Comparison of ENCODE assay signal across 8 cellular contexts in the genomic region with DNA sequence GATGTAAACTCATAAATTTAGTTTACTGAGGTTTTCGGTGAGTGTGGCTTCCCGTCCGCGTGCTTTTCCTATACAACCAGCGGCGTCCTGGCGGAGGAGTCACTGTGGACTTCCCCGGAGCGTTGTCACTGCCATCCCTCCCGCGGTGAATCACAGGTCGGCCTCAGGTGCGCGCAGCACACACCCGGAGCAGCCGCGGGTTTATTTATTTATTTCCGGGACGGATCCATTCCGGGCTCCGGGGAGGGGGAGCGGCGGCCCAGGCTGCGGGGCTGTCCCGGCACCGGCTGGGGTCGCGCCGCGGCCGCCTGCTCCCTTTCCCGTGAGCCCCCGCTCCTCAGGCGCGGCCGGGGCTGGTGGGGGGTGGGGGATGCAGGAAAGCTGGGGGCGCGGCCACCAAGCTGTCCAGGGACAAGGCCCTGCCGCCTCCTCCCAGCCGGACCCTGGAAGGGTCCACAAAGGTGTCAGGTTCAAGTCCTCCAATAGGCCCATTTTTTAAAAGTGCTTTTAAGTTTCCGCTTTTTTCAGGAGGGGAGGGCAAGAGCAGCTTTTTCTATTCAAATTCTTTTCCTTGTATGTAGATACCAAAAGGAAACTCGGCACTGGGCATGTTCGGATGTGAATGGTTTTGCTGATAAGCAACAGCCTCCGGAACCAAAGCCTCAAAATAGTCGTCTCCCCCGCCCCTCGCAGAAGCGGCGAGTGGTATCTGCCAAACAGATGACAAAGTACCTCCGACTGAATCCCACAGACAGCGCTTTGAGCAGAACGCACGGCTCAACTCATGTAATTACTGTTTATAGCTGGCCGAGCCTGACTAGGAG.
A peak's percentile ranks its signal among the peaks of the same experiment; 100 is the strongest.
DNase-seq lines count a peak whose midpoint lies in the region; ATAC-seq, FAIRE-seq and TF ChIP-seq lines count a peak whose summit lies in the region.

No MANE protein-coding gene starts in this region.

- TF ChIP-seq CTCF in dorsolateral prefrontal cortex (IDR thresholded peaks at IDR 0.05 in 54 of 56, conservative IDR thresholded peaks at IDR 0.05 in 2 of 56; ENCODE audit: low read depth in 1 of 56, partially characterized antibody in 56 of 56) (peak in 1 of 56 donors; percentile 13), HepG2 (CRISPR knock-in tag; IDR thresholded peaks at IDR 0.05) (no peak)

- peak; percentile 66 for ATAC-seq in GM18498 (IDR thresholded peaks at IDR 0.05; ENCODE audit: unreplicated experiment)
- peak; percentile 72 for ATAC-seq in HG03354 (IDR thresholded peaks at IDR 0.05; ENCODE audit: poor library complexity, severe bottlenecking, unreplicated experiment)
- ATAC-seq in HepG2 = peak; percentile 91

- peak overlapping the region; percentile 31 for H2AFZ ChIP-seq in HepG2 (ENCODE audit: low read length)

- intact Hi-C loops in activated CD4-positive, alpha-beta memory T cell treated with anti-CD3 and anti-CD28 coated beads for 36 hours (cut with micrococcal nuclease) = loop anchor here (1.0 to 10.0 kb wide), 14 partner anchors 8 to 1431 kb away; a partner anchor contains a TSS
- intact Hi-C loops in dorsolateral prefrontal cortex (cut with DNase I) = no loop called here
- intact Hi-C loops in HepG2 (cut with micrococcal nuclease; ENCODE audit: unreplicated experiment) = loop anchor here (1.0 to 2.0 kb wide), 3 partner anchors 9 to 91 kb away; no protein-coding TSS in a partner anchor

- H3K27ac ChIP-seq in dorsolateral prefrontal cortex (peak overlapping the region in 48 of 59 donors; percentile 0 to 82 (median 60)), HepG2 (ENCODE audit: extremely low read length, insufficient read depth, low read length) (peak overlapping the region; percentile 64)

- no peaks in the 10 kb centered on the region for H3K27me3 ChIP-seq in dorsolateral prefrontal cortex
- no peaks in the 10 kb centered on the region for H3K27me3 ChIP-seq in HepG2 (ENCODE audit: control insufficient read depth in 1 of 2, insufficient read depth in 2 of 2, low read length in 2 of 2)

- TF ChIP-seq RAD21 in HepG2 (CRISPR knock-in tag; IDR thresholded peaks at IDR 0.05) = no peak; the same call in 1 of the 2 replicates

- peak overlapping the region; percentile 92 for H3K4me3 Mint-ChIP-seq in activated CD4-positive, alpha-beta memory T cell treated with anti-CD3 and anti-CD28 coated beads for 36 hours

- peak overlapping the region; percentile 75 for H3K9ac ChIP-seq in HepG2 (ENCODE audit: insufficient read depth, low read depth, low read length)

- H3K36me3 Mint-ChIP-seq in activated CD4-positive, alpha-beta memory T cell treated with anti-CD3 and anti-CD28 coated beads for 36 hours = peaks cover 9% of the 10 kb centered on the region

- TF ChIP-seq POLR2A in HepG2 (IDR thresholded peaks at IDR 0.05; ENCODE audit: insufficient read depth in 1 of 2, low read depth in 2 of 2, low read length in 2 of 2) = peak; percentile 61 to 85

- peak overlapping the region; percentile 93 for H3K4me2 ChIP-seq in HepG2 (ENCODE audit: low read depth, low read length)

- in situ Hi-C loops in HepG2 (cut with HindIII; ENCODE audit: extremely low pct_ligation_motif_present, low pct_unique_long_range_greater_than_20kb) = loop anchor here (5.0 kb wide), 1 partner anchor 138 kb away; no protein-coding TSS in a partner anchor

- FAIRE-seq in HepG2 (lab: Jason Lieb, UNC) = peak; percentile 85

- peaks cover 62% of the 10 kb centered on the region for H3K4me1 ChIP-seq in HepG2 (ENCODE audit: insufficient read depth, low read length)

- no TSS peak for BruUV-seq in HepG2 (replicated peaks; lab: Mats Ljungman, UMichigan)

- TF ChIP-seq EP300 in HepG2 (IDR thresholded peaks at IDR 0.05; ENCODE audit: low read depth in 2 of 2, low read length in 2 of 2) = peak; percentile 16 to 31; a peak in 1 of 4 replicates
- TF ChIP-seq EP300 in HepG2 (CRISPR knock-in tag; IDR thresholded peaks at IDR 0.05; ENCODE audit: borderline replicate concordance) = no peak

- H3K4me1 Mint-ChIP-seq in activated CD4-positive, alpha-beta memory T cell treated with anti-CD3 and anti-CD28 coated beads for 36 hours (ENCODE audit: low read depth) = peaks cover 58% of the 10 kb centered on the region

- H3K36me3 ChIP-seq in HepG2 (replicated peaks in 1 of 2; ENCODE audit: control insufficient read depth in 1 of 2, insufficient read depth in 2 of 2, low read length in 2 of 2) = no peaks in the 10 kb centered on the region

- H3K9me3 ChIP-seq in HepG2 (ENCODE audit: low read length) = no peaks in the 10 kb centered on the region

- H3K27ac Mint-ChIP-seq in activated CD4-positive, alpha-beta memory T cell treated with anti-CD3 and anti-CD28 coated beads for 36 hours = peak overlapping the region; percentile 95

- DNase-seq in NCI-H526 (lab: John Stamatoyannopoulos, UW) (peak; percentile 86 to 90), dorsolateral prefrontal cortex (peak; percentile 26 to 75 (median 62)), HepG2 (ENCODE audit: low spot score) (peak; percentile 96), GF-D8 (lab: John Stamatoyannopoulos, UW) (no peak)
- DNase-seq in activated CD4-positive, alpha-beta memory T cell treated with anti-CD3 and anti-CD28 coated beads for 36 hours = peak; percentile 95
- DNase-seq in stimulated activated CD4-positive, alpha-beta T cell treated with anti-CD3 and anti-CD28 coated beads, Interleukin-2, amount 100 ng/mL, for 24 hours = peak; percentile 86 to 87

- no peaks in the 10 kb centered on the region for H4K20me1 ChIP-seq in HepG2 (ENCODE audit: insufficient read depth, low read length)

- no peaks in the 10 kb centered on the region for H3K9me3 Mint-ChIP-seq in activated CD4-positive, alpha-beta memory T cell treated with anti-CD3 and anti-CD28 coated beads for 36 hours

- H3K4me3 ChIP-seq in dorsolateral prefrontal cortex (peak overlapping the region; percentile 41 to 81 (median 68)), HepG2 (replicated peaks in 1 of 3; ENCODE audit: insufficient read depth in 1 of 3, low read depth in 2 of 3, low read length in 3 of 3) (peak overlapping the region; percentile 65 to 74 (median 73))

- POLR2A ChIA-PET in activated CD4-positive, alpha-beta memory T cell treated with anti-CD3 and anti-CD28 coated beads for 36 hours (lab: Charles Lee) = interaction anchor here (0.7 to 2.4 kb wide), 7 partner anchors 15 to 211 kb away, joined by 3 to 6 read pairs (median 3); no protein-coding TSS in a partner anchor
- POLR2A ChIA-PET in HepG2 (lab: Yijun Ruan, JAX) = interaction anchor here (0.6 to 2.2 kb wide), 5 partner anchors 10 to 140 kb away, joined by 3 to 21 read pairs (median 9); no protein-coding TSS in a partner anchor

- WGBS in HepG2 (ENCODE audit: low lambda C conversion rate) = 2% methylated on average over 20 of the region's 54 CpGs

- peaks cover 22% of the 10 kb centered on the region for H3K79me2 ChIP-seq in HepG2 (ENCODE audit: insufficient read depth, low read length)

- H3K27me3 Mint-ChIP-seq in activated CD4-positive, alpha-beta memory T cell treated with anti-CD3 and anti-CD28 coated beads for 36 hours = no peaks in the 10 kb centered on the region

- CTCF ChIA-PET in activated CD4-positive, alpha-beta memory T cell treated with anti-CD3 and anti-CD28 coated beads for 36 hours (lab: Charles Lee) = interaction anchor here (1.4 to 3.5 kb wide), 4 partner anchors 16 to 203 kb away, joined by 4 to 13 read pairs (median 5); no protein-coding TSS in a partner anchor
- CTCF ChIA-PET in HepG2 (lab: Yijun Ruan, JAX; ENCODE audit: low intra/inter-chr PET ratio, low total read pairs) = no interaction called here

TF ChIP-seq in HepG2, 621 proteins besides CTCF, POLR2A, EP300 and RAD21 (continues in another document):
- TF ChIP-seq HNF4A (CRISPR knock-in tag; IDR thresholded peaks at IDR 0.05) = peak; percentile 24; the same call in 1 of the 2 replicates
- no peak for TF ChIP-seq PAF1 (CRISPR knock-in tag; IDR thresholded peaks at IDR 0.05)
- peak; percentile 48; the same call in 1 of the 2 replicates for TF ChIP-seq YEATS4 (CRISPR knock-in tag; IDR thresholded peaks at IDR 0.05; ENCODE audit: borderline replicate concordance)
- TF ChIP-seq, protein P1, sequence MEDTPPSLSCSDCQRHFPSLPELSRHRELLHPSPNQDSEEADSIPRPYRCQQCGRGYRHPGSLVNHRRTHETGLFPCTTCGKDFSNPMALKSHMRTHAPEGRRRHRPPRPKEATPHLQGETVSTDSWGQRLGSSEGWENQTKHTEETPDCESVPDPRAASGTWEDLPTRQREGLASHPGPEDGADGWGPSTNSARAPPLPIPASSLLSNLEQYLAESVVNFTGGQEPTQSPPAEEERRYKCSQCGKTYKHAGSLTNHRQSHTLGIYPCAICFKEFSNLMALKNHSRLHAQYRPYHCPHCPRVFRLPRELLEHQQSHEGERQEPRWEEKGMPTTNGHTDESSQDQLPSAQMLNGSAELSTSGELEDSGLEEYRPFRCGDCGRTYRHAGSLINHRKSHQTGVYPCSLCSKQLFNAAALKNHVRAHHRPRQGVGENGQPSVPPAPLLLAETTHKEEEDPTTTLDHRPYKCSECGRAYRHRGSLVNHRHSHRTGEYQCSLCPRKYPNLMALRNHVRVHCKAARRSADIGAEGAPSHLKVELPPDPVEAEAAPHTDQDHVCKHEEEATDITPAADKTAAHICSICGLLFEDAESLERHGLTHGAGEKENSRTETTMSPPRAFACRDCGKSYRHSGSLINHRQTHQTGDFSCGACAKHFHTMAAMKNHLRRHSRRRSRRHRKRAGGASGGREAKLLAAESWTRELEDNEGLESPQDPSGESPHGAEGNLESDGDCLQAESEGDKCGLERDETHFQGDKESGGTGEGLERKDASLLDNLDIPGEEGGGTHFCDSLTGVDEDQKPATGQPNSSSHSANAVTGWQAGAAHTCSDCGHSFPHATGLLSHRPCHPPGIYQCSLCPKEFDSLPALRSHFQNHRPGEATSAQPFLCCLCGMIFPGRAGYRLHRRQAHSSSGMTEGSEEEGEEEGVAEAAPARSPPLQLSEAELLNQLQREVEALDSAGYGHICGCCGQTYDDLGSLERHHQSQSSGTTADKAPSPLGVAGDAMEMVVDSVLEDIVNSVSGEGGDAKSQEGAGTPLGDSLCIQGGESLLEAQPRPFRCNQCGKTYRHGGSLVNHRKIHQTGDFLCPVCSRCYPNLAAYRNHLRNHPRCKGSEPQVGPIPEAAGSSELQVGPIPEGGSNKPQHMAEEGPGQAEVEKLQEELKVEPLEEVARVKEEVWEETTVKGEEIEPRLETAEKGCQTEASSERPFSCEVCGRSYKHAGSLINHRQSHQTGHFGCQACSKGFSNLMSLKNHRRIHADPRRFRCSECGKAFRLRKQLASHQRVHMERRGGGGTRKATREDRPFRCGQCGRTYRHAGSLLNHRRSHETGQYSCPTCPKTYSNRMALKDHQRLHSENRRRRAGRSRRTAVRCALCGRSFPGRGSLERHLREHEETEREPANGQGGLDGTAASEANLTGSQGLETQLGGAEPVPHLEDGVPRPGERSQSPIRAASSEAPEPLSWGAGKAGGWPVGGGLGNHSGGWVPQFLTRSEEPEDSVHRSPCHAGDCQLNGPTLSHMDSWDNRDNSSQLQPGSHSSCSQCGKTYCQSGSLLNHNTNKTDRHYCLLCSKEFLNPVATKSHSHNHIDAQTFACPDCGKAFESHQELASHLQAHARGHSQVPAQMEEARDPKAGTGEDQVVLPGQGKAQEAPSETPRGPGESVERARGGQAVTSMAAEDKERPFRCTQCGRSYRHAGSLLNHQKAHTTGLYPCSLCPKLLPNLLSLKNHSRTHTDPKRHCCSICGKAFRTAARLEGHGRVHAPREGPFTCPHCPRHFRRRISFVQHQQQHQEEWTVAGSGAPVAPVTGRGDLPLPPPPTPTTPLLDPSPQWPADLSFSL (CRISPR knock-in tag; IDR thresholded peaks at IDR 0.05) = no peak
- TF ChIP-seq MED1 (CRISPR knock-in tag; IDR thresholded peaks at IDR 0.05) = no peak

Comparison
In these comparisons a context has a peak if more than half of its experiments do, and no peak if none do; other contexts are left out.
1. intact Hi-C loops: an anchor here in activated CD4-positive, alpha-beta memory T cell treated with anti-CD3 and anti-CD28 coated beads for 36 hours (1.0 to 10.0 kb wide) and HepG2 (1.0 to 2.0 kb wide); none called in dorsolateral prefrontal cortex.